8 cellular contexts compared by ENCODE assay signal in the genomic region with DNA sequence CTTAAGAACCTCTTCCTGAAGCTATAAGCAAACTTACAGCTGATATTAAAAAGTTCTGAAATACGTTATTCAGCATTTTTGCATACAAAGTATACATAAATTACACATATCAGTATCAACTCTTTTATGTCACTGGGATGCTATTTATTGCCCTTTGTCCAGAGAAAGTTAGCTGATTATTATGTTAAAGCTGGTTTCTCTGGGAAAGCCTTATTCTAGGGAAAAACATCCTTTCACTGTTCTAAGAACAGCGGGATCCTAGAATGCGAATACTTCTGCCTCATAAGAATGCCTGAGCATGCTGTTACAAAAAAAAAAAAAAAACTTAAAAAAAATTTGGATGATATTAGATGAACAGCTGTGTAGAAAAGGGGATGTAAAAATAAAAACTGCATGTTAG.
"Had no signal": no experiment of that assay in that cellular context is flagged by ENCODE, and none has a peak within 500 bp of the region (broad histone marks: within the 10 kb centered on the region; RNA-seq: fewer than 3 reads in every experiment).

No MANE protein-coding gene starts in this region.

- H3K9me3 ChIP-seq: HAP-1 had no signal

- H3K4me3 ChIP-seq: HAP-1, K562 had no signal

- H3K27ac ChIP-seq: HL-60 had no signal

- H3K36me3 ChIP-seq: HAP-1 had no signal

- ATAC-seq: HCT116, K562 had no signal

- DNase-seq: GOT3, H7, IMR-90, KG1 had no signal
